8 cellular contexts compared by ENCODE assay signal in genomic region chr22:36528336-36528735, GRCh38.
DNase-seq lines count a peak whose midpoint lies in the region; ATAC-seq, FAIRE-seq and TF ChIP-seq lines count a peak whose summit lies in the region.

No MANE protein-coding gene starts in this region.

- H3K79me2 ChIP-seq in DOHH2 (ENCODE audit: control insufficient read depth, low read length): peaks cover 55% of the 10 kb centered on the region
- H3K79me2 ChIP-seq in OCI-LY3 (ENCODE audit: low read length): peaks cover 38% of the 10 kb centered on the region

- H3K4me3 ChIP-seq in DOHH2 (ENCODE audit: low read length): peak overlapping the region; percentile 96
- peak overlapping the region; percentile 98 for H3K4me3 ChIP-seq in OCI-LY3 (ENCODE audit: low read length)
- peak overlapping the region; percentile 79 for H3K4me3 ChIP-seq in coronary artery
- H3K4me3 ChIP-seq in mucosa of rectum (ENCODE audit: low read length in 2 of 2): peak overlapping the region; percentile 76 to 96

- TF ChIP-seq CTCF in DOHH2 (IDR thresholded peaks at IDR 0.05; ENCODE audit: low read depth, low read length, poor library complexity, severe bottlenecking) (no peak), OCI-LY3 (IDR thresholded peaks at IDR 0.05; ENCODE audit: low read depth, low read length) (no peak), coronary artery (IDR thresholded peaks at IDR 0.05) (no peak)

- H3K9me2 ChIP-seq in DOHH2 (replicated peaks; ENCODE audit: control insufficient read depth, low read length): no peaks in the 10 kb centered on the region

- H3K36me3 ChIP-seq in DOHH2 (ENCODE audit: control insufficient read depth, low read length) (peaks cover 55% of the 10 kb centered on the region), OCI-LY3 (replicated peaks; ENCODE audit: low read depth, low read length) (peaks cover 46% of the 10 kb centered on the region), mucosa of rectum (ENCODE audit: control insufficient read depth in 2 of 2, insufficient read depth in 2 of 2, low read length in 2 of 2) (peaks cover 35 to 36% of the 10 kb centered on the region in 2 donors)

- no peak for DNase-seq in coronary artery (ENCODE audit: low spot score)
- DNase-seq in GM19239 (ENCODE audit: insufficient read length, low spot score): no peak
- DNase-seq in OCI-M2 (lab: John Stamatoyannopoulos, UW; ENCODE audit: unreplicated experiment): no peak

- H4K20me1 ChIP-seq in DOHH2 (ENCODE audit: control insufficient read depth, insufficient read depth, low read depth, low read length): peaks cover 17% of the 10 kb centered on the region
- H4K20me1 ChIP-seq in OCI-LY3 (ENCODE audit: insufficient read depth, low read length): peaks cover 21% of the 10 kb centered on the region

- H3K27me3 ChIP-seq in DOHH2 (ENCODE audit: control insufficient read depth, low read length) (no peaks in the 10 kb centered on the region), OCI-LY3 (ENCODE audit: low read depth, low read length) (no peaks in the 10 kb centered on the region), mucosa of rectum (ENCODE audit: control insufficient read depth in 2 of 2, insufficient read depth in 2 of 2, low read length in 2 of 2) (no peaks in the 10 kb centered on the region)

- H2AFZ ChIP-seq in OCI-LY3 (ENCODE audit: low read depth, low read length): 0 out of 2 replicates have a peak overlapping the region, but pooled peaks have one; percentile 10

- FAIRE-seq in GM19239 (lab: Jason Lieb, UNC): no peak

- H3K4me1 ChIP-seq in DOHH2 (ENCODE audit: control insufficient read depth, low read length) (peaks cover 28% of the 10 kb centered on the region), OCI-LY3 (ENCODE audit: low read length) (peaks cover 17% of the 10 kb centered on the region), mucosa of rectum (ENCODE audit: control insufficient read depth in 2 of 2, insufficient read depth in 2 of 2, low read length in 2 of 2) (peaks cover 0 to 8% of the 10 kb centered on the region in 2 donors)

- H3K27ac ChIP-seq in DOHH2 (ENCODE audit: low read depth, low read length) (peak overlapping the region; percentile 73), OCI-LY3 (ENCODE audit: low read length) (peak overlapping the region; percentile 83), coronary artery (peak overlapping the region; percentile 89 to 93), mucosa of rectum (ENCODE audit: low read depth in 2 of 2, low read length in 2 of 2) (peak overlapping the region; percentile 95 to 98)

- H3K4me2 ChIP-seq in DOHH2 (ENCODE audit: low read length) (peak overlapping the region; percentile 76), OCI-LY3 (ENCODE audit: low read length) (peak overlapping the region; percentile 97)

- peak overlapping the region; percentile 98 for H3K9ac ChIP-seq in OCI-LY3 (ENCODE audit: low read length)
- peak overlapping the region; percentile 82 to 90 for H3K9ac ChIP-seq in mucosa of rectum (ENCODE audit: low read depth in 1 of 2, low read length in 2 of 2)

- ATAC-seq in GM21381 (IDR thresholded peaks at IDR 0.05; ENCODE audit: unreplicated experiment) (no peak), HG02885 (IDR thresholded peaks at IDR 0.05; ENCODE audit: poor library complexity, unreplicated experiment) (no peak)

- peaks cover 12% of the 10 kb centered on the region for H3F3A ChIP-seq in DOHH2 (ENCODE audit: control insufficient read depth, insufficient read depth)

- H3K9me3 ChIP-seq in DOHH2 (ENCODE audit: control insufficient read depth, insufficient read depth, low read length) (no peaks in the 10 kb centered on the region), OCI-LY3 (ENCODE audit: insufficient read depth, low read length) (no peaks in the 10 kb centered on the region), mucosa of rectum (ENCODE audit: control insufficient read depth in 2 of 2, low read length in 2 of 2) (no peaks in the 10 kb centered on the region)
